ENCODE assay signal across 12 cellular contexts in the genomic region with DNA sequence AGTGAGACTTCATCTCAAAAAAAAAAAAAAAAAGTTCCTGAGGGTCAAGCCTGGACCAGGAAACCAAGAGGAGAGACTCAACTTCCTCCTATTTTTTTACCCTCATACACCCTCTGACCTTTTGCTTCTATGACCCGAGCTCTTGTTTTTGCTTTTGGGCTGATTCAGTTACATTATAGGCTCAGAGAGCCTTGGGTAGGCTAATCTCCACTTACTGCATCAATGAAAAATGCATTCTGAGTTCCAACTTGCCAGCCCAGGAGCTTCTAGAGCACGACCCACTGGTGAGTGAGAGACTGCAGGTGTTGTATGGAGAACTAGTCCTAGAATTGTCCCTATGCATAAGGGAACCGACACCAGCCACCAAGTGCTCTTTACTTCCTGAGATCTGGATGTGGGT.
DNase-seq lines count a peak whose midpoint lies in the region; ATAC-seq and TF ChIP-seq lines count a peak whose summit lies in the region.
"Had no signal": no experiment of that assay in that cellular context is flagged by ENCODE, and none has a peak within 500 bp of the region (broad histone marks: within the 10 kb centered on the region; RNA-seq: fewer than 3 reads in every experiment).

No MANE protein-coding gene starts in this region.

- no peaks in the 10 kb centered on the region for H3K36me3 ChIP-seq in MG63
- peaks cover 2% of the 10 kb centered on the region for H3K36me3 ChIP-seq in brain microvascular endothelial cell (replicated peaks)
- H3K36me3 ChIP-seq in thyroid gland = no peaks in the 10 kb centered on the region

- ATAC-seq in left lobe of liver = peak; percentile 38
- ATAC-seq in activated CD4-positive, CD25-positive, alpha-beta regulatory T cell treated with anti-CD3 and anti-CD28 coated beads, Interleukin-2, amount 50 U/mL, for 24 hours = no peak
- ATAC-seq: HCT116 had no signal

- H3K27ac ChIP-seq in brain microvascular endothelial cell (peak overlapping the region; percentile 90), thyroid gland (peak overlapping the region; percentile 44 to 85 (median 66))

- no peak for TF ChIP-seq CTCF in brain microvascular endothelial cell (IDR thresholded peaks at IDR 0.05; ENCODE audit: low read depth, low read length, missing control alignments)
- no peak for TF ChIP-seq CTCF in thyroid gland (IDR thresholded peaks at IDR 0.05)

- WGBS in thyroid gland, 2 donors = 74 to 77% methylated on average over 3 of the region's 3 CpGs

- H3K4me3 ChIP-seq in MG63 (no peak overlapping the region), brain microvascular endothelial cell (ENCODE audit: low read depth, low read length) (no peak overlapping the region), thyroid gland (replicated peaks in 1 of 3) (no peak overlapping the region)

- DNase-seq in MG63 (peak; percentile 68), brain microvascular endothelial cell (peak; percentile 61), left lobe of liver (ENCODE audit: low spot score) (no peak), thyroid gland (no peak), Kasumi-1 (lab: John Stamatoyannopoulos, UW) (no peak), NCI-H2171 treated with DMSO at 0.1 percent for 48 hours (lab: John Stamatoyannopoulos, UW) (no peak), inferior parietal cortex (ENCODE audit: extremely low spot score) (no peak)
- DNase-seq: NCI-H510A treated with DMSO at 0.1 percent for 48 hours; stimulated activated CD8-positive, alpha-beta memory T cell treated with anti-CD3 and anti-CD28 coated beads, Interleukin-4, amount 100 ng/mL, for 48 hours; SW 1271 had no signal

- no peaks in the 10 kb centered on the region for H3K27me3 ChIP-seq in MG63
- no peaks in the 10 kb centered on the region for H3K27me3 ChIP-seq in brain microvascular endothelial cell (replicated peaks)
- H3K27me3 ChIP-seq in thyroid gland = no peaks in the 10 kb centered on the region

- H3K4me1 ChIP-seq in thyroid gland = peaks cover 17 to 33% of the 10 kb centered on the region in 2 donors

- H3K9me3 ChIP-seq in MG63 = no peaks in the 10 kb centered on the region
- no peaks in the 10 kb centered on the region for H3K9me3 ChIP-seq in thyroid gland

- in situ Hi-C loops in brain microvascular endothelial cell (cut with HindIII; ENCODE audit: low pct_ligation_motif_present, low sequenced_read_pairs) = no loop called here

- no peak for TF ChIP-seq POLR2A in thyroid gland (IDR thresholded peaks at IDR 0.05)

- intact Hi-C loops in thyroid gland (cut with DNase I) = loop anchor here (10.0 kb wide), 1 partner anchor 92 kb away; a partner anchor contains a TSS

Comparison
In these comparisons a context has a peak if more than half of its experiments do, and no peak if none do; other contexts are left out.
1. DNase-seq: peak in MG63 (single experiment) and brain microvascular endothelial cell (single experiment); none in left lobe of liver (single experiment), thyroid gland (0 of 2), Kasumi-1 (0 of 2), NCI-H2171 treated with DMSO at 0.1 percent for 48 hours (single experiment) and inferior parietal cortex (single experiment).